14 cellular contexts compared by ENCODE assay signal in genomic region chr20:61584851-61585250, GRCh38.
"Had no signal": no experiment of that assay in that cellular context is flagged by ENCODE, and none has a peak within 500 bp of the region (broad histone marks: within the 10 kb centered on the region; RNA-seq: fewer than 3 reads in every experiment).

No MANE protein-coding gene starts in this region.

- DNase-seq: activated CD4-positive, alpha-beta T cell treated with anti-CD3 and anti-CD28 coated beads, Interleukin-2, amount 10 ng/mL, durations not matched to agents 7 days and 5 days; activated CD4-positive, CD25-positive, alpha-beta regulatory T cell; activated CD8-positive, alpha-beta memory T cell treated with anti-CD3 and anti-CD28 coated beads for 24 hours; activated naive CD4-positive, alpha-beta T cell treated with anti-CD3 and anti-CD28 coated beads for 36 hours; activated T-cell treated with anti-CD3 and anti-CD28 coated beads for 4 hours; cortex of kidney; effector CD8-positive, alpha-beta T cell; stimulated activated CD4-positive, alpha-beta T cell treated with anti-CD3 and anti-CD28 coated beads, Interleukin-15, amount 100 ng/mL, for 24 hours; stimulated activated CD4-positive, alpha-beta T cell treated with anti-CD3 and anti-CD28 coated beads, Interleukin-4, amount 100 ng/mL, for 24 hours had no signal

- H3K4me3 ChIP-seq: thoracic aorta had no signal

- H3K4me3 Mint-ChIP-seq: activated CD4-positive, alpha-beta T cell treated with anti-CD3 and anti-CD28 coated beads, Interleukin-2, amount 10 ng/mL, durations not matched to agents 7 days and 5 days; activated naive CD4-positive, alpha-beta T cell treated with anti-CD3 and anti-CD28 coated beads for 36 hours; activated T-helper 17 cell treated with anti-CD3 and anti-CD28 coated beads, Interleukin-2, amount 50 U/mL, for 72 hours; central memory CD8-positive, alpha-beta T cell; stimulated activated naive CD8-positive, alpha-beta T cell treated with anti-CD3 and anti-CD28 coated beads, Interleukin-15, Interleukin-2, amounts not matched to agents 100 ng/mL and 50 ng/mL, for 24 hours had no signal

- H3K4me1 ChIP-seq: parathyroid adenoma had no signal

- H3K4me1 Mint-ChIP-seq: activated CD4-positive, alpha-beta T cell treated with anti-CD3 and anti-CD28 coated beads, Interleukin-2, amount 10 ng/mL, durations not matched to agents 7 days and 5 days; activated T-helper 17 cell treated with anti-CD3 and anti-CD28 coated beads, Interleukin-2, amount 50 U/mL, for 72 hours; central memory CD8-positive, alpha-beta T cell had no signal

- H3K27ac Mint-ChIP-seq: activated CD4-positive, alpha-beta T cell treated with anti-CD3 and anti-CD28 coated beads, Interleukin-2, amount 10 ng/mL, durations not matched to agents 7 days and 5 days; activated naive CD4-positive, alpha-beta T cell treated with anti-CD3 and anti-CD28 coated beads for 36 hours; activated T-helper 17 cell treated with anti-CD3 and anti-CD28 coated beads, Interleukin-2, amount 50 U/mL, for 72 hours; stimulated activated naive CD8-positive, alpha-beta T cell treated with anti-CD3 and anti-CD28 coated beads, Interleukin-15, Interleukin-2, amounts not matched to agents 100 ng/mL and 50 ng/mL, for 24 hours had no signal

- H3K9me3 ChIP-seq: thoracic aorta had no signal

- ATAC-seq: activated T-helper 17 cell treated with anti-CD3 and anti-CD28 coated beads, Interleukin-2, amount 50 U/mL, for 72 hours had no signal

- H3K9me3 Mint-ChIP-seq: activated CD4-positive, alpha-beta T cell treated with anti-CD3 and anti-CD28 coated beads, Interleukin-2, amount 10 ng/mL, durations not matched to agents 7 days and 5 days; activated naive CD4-positive, alpha-beta T cell treated with anti-CD3 and anti-CD28 coated beads for 36 hours; central memory CD8-positive, alpha-beta T cell had no signal

- H3K27me3 Mint-ChIP-seq: activated CD4-positive, alpha-beta T cell treated with anti-CD3 and anti-CD28 coated beads, Interleukin-2, amount 10 ng/mL, durations not matched to agents 7 days and 5 days; stimulated activated naive CD8-positive, alpha-beta T cell treated with anti-CD3 and anti-CD28 coated beads, Interleukin-15, Interleukin-2, amounts not matched to agents 100 ng/mL and 50 ng/mL, for 24 hours had no signal

- H3K27ac ChIP-seq: parathyroid adenoma, thoracic aorta had no signal
